1 cellular context compared by ENCODE assay signal in the genomic region with DNA sequence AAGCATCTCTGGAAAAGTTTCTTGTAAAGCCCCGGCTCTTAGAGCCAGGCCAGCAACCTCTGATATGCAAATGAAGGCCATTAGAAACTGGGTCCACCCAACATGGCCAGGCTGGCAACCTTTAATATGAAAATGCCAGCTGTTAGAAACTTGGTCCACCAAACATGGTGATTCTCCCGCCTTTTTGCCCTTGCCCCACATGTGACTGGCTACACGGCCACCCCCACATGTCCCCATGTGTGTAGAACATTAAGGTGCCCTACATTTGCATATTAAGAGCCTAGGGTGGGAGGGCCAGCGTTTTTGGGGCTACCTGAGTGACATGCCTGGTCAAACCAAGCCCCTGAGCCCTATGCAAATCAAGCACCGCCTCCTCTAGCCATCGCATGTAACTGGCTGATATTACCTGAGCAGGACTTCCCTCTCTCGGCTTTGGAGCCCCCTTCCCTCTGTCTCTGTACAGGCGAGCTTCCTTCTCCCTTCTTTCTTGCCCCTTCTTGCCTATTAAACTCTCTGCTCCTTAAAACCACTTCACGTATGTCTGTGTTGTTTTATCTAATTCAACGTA.
TF ChIP-seq lines count a peak whose summit lies in the region.

No MANE protein-coding gene starts in this region.

TF ChIP-seq in GM23338, 12 proteins besides CTCF, POLR2A, EP300 and RAD21 (continued from another document):
- TF ChIP-seq, protein P1, sequence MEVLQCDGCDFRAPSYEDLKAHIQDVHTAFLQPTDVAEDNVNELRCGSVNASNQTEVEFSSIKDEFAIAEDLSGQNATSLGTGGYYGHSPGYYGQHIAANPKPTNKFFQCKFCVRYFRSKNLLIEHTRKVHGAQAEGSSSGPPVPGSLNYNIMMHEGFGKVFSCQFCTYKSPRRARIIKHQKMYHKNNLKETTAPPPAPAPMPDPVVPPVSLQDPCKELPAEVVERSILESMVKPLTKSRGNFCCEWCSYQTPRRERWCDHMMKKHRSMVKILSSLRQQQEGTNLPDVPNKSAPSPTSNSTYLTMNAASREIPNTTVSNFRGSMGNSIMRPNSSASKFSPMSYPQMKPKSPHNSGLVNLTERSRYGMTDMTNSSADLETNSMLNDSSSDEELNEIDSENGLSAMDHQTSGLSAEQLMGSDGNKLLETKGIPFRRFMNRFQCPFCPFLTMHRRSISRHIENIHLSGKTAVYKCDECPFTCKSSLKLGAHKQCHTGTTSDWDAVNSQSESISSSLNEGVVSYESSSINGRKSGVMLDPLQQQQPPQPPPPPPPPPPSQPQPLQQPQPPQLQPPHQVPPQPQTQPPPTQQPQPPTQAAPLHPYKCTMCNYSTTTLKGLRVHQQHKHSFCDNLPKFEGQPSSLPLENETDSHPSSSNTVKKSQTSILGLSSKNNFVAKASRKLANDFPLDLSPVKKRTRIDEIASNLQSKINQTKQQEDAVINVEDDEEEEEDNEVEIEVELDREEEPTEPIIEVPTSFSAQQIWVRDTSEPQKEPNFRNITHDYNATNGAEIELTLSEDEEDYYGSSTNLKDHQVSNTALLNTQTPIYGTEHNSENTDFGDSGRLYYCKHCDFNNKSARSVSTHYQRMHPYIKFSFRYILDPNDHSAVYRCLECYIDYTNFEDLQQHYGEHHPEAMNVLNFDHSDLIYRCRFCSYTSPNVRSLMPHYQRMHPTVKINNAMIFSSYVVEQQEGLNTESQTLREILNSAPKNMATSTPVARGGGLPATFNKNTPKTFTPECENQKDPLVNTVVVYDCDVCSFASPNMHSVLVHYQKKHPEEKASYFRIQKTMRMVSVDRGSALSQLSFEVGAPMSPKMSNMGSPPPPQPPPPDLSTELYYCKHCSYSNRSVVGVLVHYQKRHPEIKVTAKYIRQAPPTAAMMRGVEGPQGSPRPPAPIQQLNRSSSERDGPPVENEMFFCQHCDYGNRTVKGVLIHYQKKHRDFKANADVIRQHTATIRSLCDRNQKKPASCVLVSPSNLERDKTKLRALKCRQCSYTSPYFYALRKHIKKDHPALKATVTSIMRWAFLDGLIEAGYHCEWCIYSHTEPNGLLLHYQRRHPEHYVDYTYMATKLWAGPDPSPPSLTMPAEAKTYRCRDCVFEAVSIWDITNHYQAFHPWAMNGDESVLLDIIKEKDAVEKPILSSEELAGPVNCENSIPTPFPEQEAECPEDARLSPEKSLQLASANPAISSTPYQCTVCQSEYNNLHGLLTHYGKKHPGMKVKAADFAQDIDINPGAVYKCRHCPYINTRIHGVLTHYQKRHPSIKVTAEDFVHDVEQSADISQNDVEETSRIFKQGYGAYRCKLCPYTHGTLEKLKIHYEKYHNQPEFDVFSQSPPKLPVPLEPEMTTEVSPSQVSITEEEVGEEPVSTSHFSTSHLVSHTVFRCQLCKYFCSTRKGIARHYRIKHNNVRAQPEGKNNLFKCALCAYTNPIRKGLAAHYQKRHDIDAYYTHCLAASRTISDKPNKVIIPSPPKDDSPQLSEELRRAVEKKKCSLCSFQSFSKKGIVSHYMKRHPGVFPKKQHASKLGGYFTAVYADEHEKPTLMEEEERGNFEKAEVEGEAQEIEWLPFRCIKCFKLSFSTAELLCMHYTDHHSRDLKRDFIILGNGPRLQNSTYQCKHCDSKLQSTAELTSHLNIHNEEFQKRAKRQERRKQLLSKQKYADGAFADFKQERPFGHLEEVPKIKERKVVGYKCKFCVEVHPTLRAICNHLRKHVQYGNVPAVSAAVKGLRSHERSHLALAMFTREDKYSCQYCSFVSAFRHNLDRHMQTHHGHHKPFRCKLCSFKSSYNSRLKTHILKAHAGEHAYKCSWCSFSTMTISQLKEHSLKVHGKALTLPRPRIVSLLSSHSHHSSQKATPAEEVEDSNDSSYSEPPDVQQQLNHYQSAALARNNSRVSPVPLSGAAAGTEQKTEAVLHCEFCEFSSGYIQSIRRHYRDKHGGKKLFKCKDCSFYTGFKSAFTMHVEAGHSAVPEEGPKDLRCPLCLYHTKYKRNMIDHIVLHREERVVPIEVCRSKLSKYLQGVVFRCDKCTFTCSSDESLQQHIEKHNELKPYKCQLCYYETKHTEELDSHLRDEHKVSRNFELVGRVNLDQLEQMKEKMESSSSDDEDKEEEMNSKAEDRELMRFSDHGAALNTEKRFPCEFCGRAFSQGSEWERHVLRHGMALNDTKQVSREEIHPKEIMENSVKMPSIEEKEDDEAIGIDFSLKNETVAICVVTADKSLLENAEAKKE (CRISPR knock-in tag; IDR thresholded peaks at IDR 0.05), result no peak
TF ChIP-seq in GM23338: peak in this region for 0.
